ENCODE assay signal across 21 cellular contexts in the genomic region with DNA sequence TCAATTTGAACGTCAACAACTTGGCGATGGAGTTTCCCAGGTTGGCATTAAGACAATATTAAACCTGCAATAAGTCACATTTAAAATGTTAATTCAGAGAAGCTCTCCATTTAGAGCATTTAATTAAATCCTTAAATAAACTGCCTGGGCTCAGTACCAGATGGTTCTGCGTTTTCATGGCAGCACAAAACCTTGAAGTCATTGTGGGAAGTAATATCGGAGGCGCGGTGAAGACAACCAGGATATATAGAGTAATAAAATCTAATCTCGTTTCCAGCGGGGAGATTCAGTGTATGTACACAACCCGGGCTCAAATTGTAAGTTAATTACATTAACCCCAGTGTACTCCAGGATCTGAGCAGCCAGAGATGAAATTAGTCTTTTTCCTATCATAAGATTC.
DNase-seq lines count a peak whose midpoint lies in the region; TF ChIP-seq lines count a peak whose summit lies in the region.
"Had no signal": no experiment of that assay in that cellular context is flagged by ENCODE, and none has a peak within 500 bp of the region (broad histone marks: within the 10 kb centered on the region; RNA-seq: fewer than 3 reads in every experiment).

No MANE protein-coding gene starts in this region.

- no peaks in the 10 kb centered on the region for H3K36me3 Mint-ChIP-seq in endodermal cell (ENCODE audit: low read depth)
- no peaks in the 10 kb centered on the region for H3K36me3 Mint-ChIP-seq in activated CD4-positive, alpha-beta T cell treated with anti-CD3 and anti-CD28 coated beads, Interleukin-2, amount 10 ng/mL, durations not matched to agents 7 days and 5 days (ENCODE audit: low read depth)
- H3K36me3 Mint-ChIP-seq in type B pancreatic cell, result no peaks in the 10 kb centered on the region
- H3K36me3 Mint-ChIP-seq: CD8-positive, alpha-beta T cell had no signal

- no peak overlapping the region for H3K27ac ChIP-seq in endodermal cell (ENCODE audit: low read depth, low read length)
- H3K27ac ChIP-seq: BLaER1 treated with 17β-estradiol and CSF1 and Interleukin-3, amounts not matched to agents 10 nM and 100 nM; PC-9; RWPE1 had no signal

- TF ChIP-seq CTCF in endodermal cell (conservative IDR thresholded peaks at IDR 0.05) (no peak), type B pancreatic cell (conservative IDR thresholded peaks at IDR 0.05) (no peak)

- H3K4me3 Mint-ChIP-seq in endodermal cell, result no peak overlapping the region
- H3K4me3 Mint-ChIP-seq in activated CD4-positive, alpha-beta T cell treated with anti-CD3 and anti-CD28 coated beads, Interleukin-2, amount 10 ng/mL, durations not matched to agents 7 days and 5 days, result no peak overlapping the region
- no peak overlapping the region for H3K4me3 Mint-ChIP-seq in type B pancreatic cell
- H3K4me3 Mint-ChIP-seq: CD8-positive, alpha-beta T cell; GM23338; IgD-negative memory B cell had no signal

- H3K9me3 ChIP-seq in endodermal cell (ENCODE audit: control insufficient read depth, low read length), result no peaks in the 10 kb centered on the region

- H3K36me3 ChIP-seq in endodermal cell (ENCODE audit: control insufficient read depth, insufficient read depth, low read length), result no peaks in the 10 kb centered on the region
- H3K36me3 ChIP-seq: BLaER1 treated with 17β-estradiol and CSF1 and Interleukin-3, amounts not matched to agents 10 nM and 100 nM; MG63 had no signal

- H3K9me3 Mint-ChIP-seq in endodermal cell (no peaks in the 10 kb centered on the region), type B pancreatic cell (no peaks in the 10 kb centered on the region)
- H3K9me3 Mint-ChIP-seq in activated CD4-positive, alpha-beta T cell treated with anti-CD3 and anti-CD28 coated beads, Interleukin-2, amount 10 ng/mL, durations not matched to agents 7 days and 5 days, result peaks cover 4% of the 10 kb centered on the region
- H3K9me3 Mint-ChIP-seq: GM23338 had no signal

- H3K4me1 Mint-ChIP-seq in endodermal cell, result no peaks in the 10 kb centered on the region
- H3K4me1 Mint-ChIP-seq in activated CD4-positive, alpha-beta T cell treated with anti-CD3 and anti-CD28 coated beads, Interleukin-2, amount 10 ng/mL, durations not matched to agents 7 days and 5 days, result peaks cover 19% of the 10 kb centered on the region
- peaks cover 15% of the 10 kb centered on the region for H3K4me1 Mint-ChIP-seq in type B pancreatic cell (ENCODE audit: unreplicated experiment)

- H3K27me3 Mint-ChIP-seq in endodermal cell (ENCODE audit: insufficient read depth) (no peaks in the 10 kb centered on the region), type B pancreatic cell (peaks cover 5% of the 10 kb centered on the region)
- H3K27me3 Mint-ChIP-seq in activated CD4-positive, alpha-beta T cell treated with anti-CD3 and anti-CD28 coated beads, Interleukin-2, amount 10 ng/mL, durations not matched to agents 7 days and 5 days, result peaks cover 49% of the 10 kb centered on the region

- no peaks in the 10 kb centered on the region for H3K27me3 ChIP-seq in endodermal cell (ENCODE audit: control insufficient read depth, insufficient read depth, low read length, poor library complexity, severe bottlenecking)
- H3K27me3 ChIP-seq: BLaER1 treated with 17β-estradiol and CSF1 and Interleukin-3, amounts not matched to agents 10 nM and 100 nM had no signal

- H3K27ac Mint-ChIP-seq in endodermal cell, result no peak overlapping the region
- H3K27ac Mint-ChIP-seq in activated CD4-positive, alpha-beta T cell treated with anti-CD3 and anti-CD28 coated beads, Interleukin-2, amount 10 ng/mL, durations not matched to agents 7 days and 5 days, result no peak overlapping the region
- no peak overlapping the region for H3K27ac Mint-ChIP-seq in type B pancreatic cell
- H3K27ac Mint-ChIP-seq: CD8-positive, alpha-beta T cell; GM23338 had no signal

- WGBS in endodermal cell (ENCODE audit: insufficient coverage in 1 of 2, insufficient read length in 1 of 2), 2 experiments, result 95% methylated on average over 8 to 9 of the region's 9 CpGs

- H3K4me3 ChIP-seq in endodermal cell (ENCODE audit: low read length), result no peak overlapping the region
- H3K4me3 ChIP-seq: BLaER1 treated with 17β-estradiol and CSF1 and Interleukin-3, amounts not matched to agents 10 nM and 100 nM; GM23338; MG63; PC-9 had no signal

- POLR2A ChIA-PET in activated CD4-positive, alpha-beta T cell treated with anti-CD3 and anti-CD28 coated beads, Interleukin-2, amount 10 ng/mL, durations not matched to agents 7 days and 5 days (lab: Charles Lee), result no interaction called here

- DNase-seq in activated effector memory CD4-positive, alpha-beta T cell treated with anti-CD3 and anti-CD28 coated beads, Interleukin-2, amount 50 U/mL, for 16 hours, result peak; percentile 6
- DNase-seq in activated effector memory CD4-positive, alpha-beta T cell treated with Interleukin-2 at 50 U/mL for 16 hours, result no peak
- DNase-seq in OCI-M1 (lab: John Stamatoyannopoulos, UW), result peak; percentile 11
- DNase-seq in endodermal cell, result peak; percentile 5
- DNase-seq in activated CD4-positive, alpha-beta T cell treated with anti-CD3 and anti-CD28 coated beads, Interleukin-2, amount 10 ng/mL, durations not matched to agents 7 days and 5 days, result no peak
- DNase-seq in type B pancreatic cell (ENCODE audit: extremely low spot score, unreplicated experiment), result no peak
- DNase-seq in NCI-H2171 (lab: John Stamatoyannopoulos, UW), result no peak
- DNase-seq: Calu3; CD8-positive, alpha-beta T cell; HCEC 1CT; Karpas-422; MG63; NCI-H1048; NCI-H187; NCI-H446; PC-9; SIG-M5 had no signal

- CTCF ChIA-PET in activated CD4-positive, alpha-beta T cell treated with anti-CD3 and anti-CD28 coated beads, Interleukin-2, amount 10 ng/mL, durations not matched to agents 7 days and 5 days (lab: Charles Lee), result no interaction called here

- H3K4me1 ChIP-seq in endodermal cell (ENCODE audit: control insufficient read depth, insufficient read depth, low read length), result no peaks in the 10 kb centered on the region

- H3K9ac ChIP-seq in endodermal cell (ENCODE audit: extremely low read depth, low read length, poor library complexity, severe bottlenecking), result no peak overlapping the region
- H3K9ac ChIP-seq: BLaER1 treated with 17β-estradiol and CSF1 and Interleukin-3, amounts not matched to agents 10 nM and 100 nM had no signal

Comparison
In these comparisons a context has a peak if more than half of its experiments do, and no peak if none do; other contexts are left out.
1. DNase-seq: peak in activated effector memory CD4-positive, alpha-beta T cell treated with anti-CD3 and anti-CD28 coated beads, Interleukin-2, amount 50 U/mL, for 16 hours (single experiment), OCI-M1 (single experiment) and endodermal cell (single experiment); none in activated effector memory CD4-positive, alpha-beta T cell treated with Interleukin-2 at 50 U/mL for 16 hours (single experiment), activated CD4-positive, alpha-beta T cell treated with anti-CD3 and anti-CD28 coated beads, Interleukin-2, amount 10 ng/mL, durations not matched to agents 7 days and 5 days (single experiment), type B pancreatic cell (single experiment) and NCI-H2171 (single experiment).